In genomic region chr2:108536133-108536780, GRCh38 we compare ENCODE assay signal across 8 cellular contexts. TPM values are rescaled to one million over a fixed set of nuclear protein-coding genes. Genes with fewer than 3 reads are reported as not detected.
DNase-seq lines count a peak whose midpoint lies in the region; ATAC-seq and TF ChIP-seq lines count a peak whose summit lies in the region.

No MANE protein-coding gene starts in this region.

- ATAC-seq in activated CD8-positive, alpha-beta memory T cell treated with anti-CD3 and anti-CD28 coated beads, Interleukin-2, amount 10 ng/mL, durations not matched to agents 7 days and 5 days: no peak
- ATAC-seq in T-cell (replicated peaks in 1 of 4) (no peak), GM21786 (IDR thresholded peaks at IDR 0.05; ENCODE audit: unreplicated experiment) (no peak)

- POLR2A ChIA-PET in T-cell (lab: Charles Lee): interaction anchor here in 1 of 2 donors (0.8 kb wide), 1 partner anchor 439 kb away, joined by 3 read pairs; no protein-coding TSS in a partner anchor

- no peak for DNase-seq in activated CD8-positive, alpha-beta memory T cell treated with anti-CD3 and anti-CD28 coated beads, Interleukin-2, amount 10 ng/mL, durations not matched to agents 7 days and 5 days
- no peak for DNase-seq in activated CD8-positive, alpha-beta memory T cell treated with anti-CD3 and anti-CD28 coated beads, Interleukin-2, amount 50 U/mL, for 4 hours
- DNase-seq in T-cell (no peak), fibroblast of pulmonary artery (ENCODE audit: low read depth) (peak; percentile 61), smooth muscle cell (lab: John Stamatoyannopoulos, UW; ENCODE audit: unreplicated experiment) (no peak), D341Med (ENCODE audit: low spot score) (no peak), NCI-H2029 treated with DMSO at 0.1 percent for 48 hours (lab: John Stamatoyannopoulos, UW) (no peak)

- H3K4me3 ChIP-seq in fibroblast of pulmonary artery (replicated peaks; ENCODE audit: low read depth, low read length): peak overlapping the region; percentile 83
- peak overlapping the region; percentile 94 for H3K4me3 ChIP-seq in smooth muscle cell

- H3K27me3 Mint-ChIP-seq in activated CD8-positive, alpha-beta memory T cell treated with anti-CD3 and anti-CD28 coated beads, Interleukin-2, amount 10 ng/mL, durations not matched to agents 7 days and 5 days: no peaks in the 10 kb centered on the region
- no peaks in the 10 kb centered on the region for H3K27me3 Mint-ChIP-seq in T-cell

- H3K27ac ChIP-seq in smooth muscle cell (ENCODE audit: low read depth): no peak overlapping the region

- no peaks in the 10 kb centered on the region for H3K27me3 ChIP-seq in smooth muscle cell (ENCODE audit: low read depth)

- peak overlapping the region; percentile 88 for H3K9ac ChIP-seq in smooth muscle cell (ENCODE audit: low read depth)

- H3K27ac Mint-ChIP-seq in activated CD8-positive, alpha-beta memory T cell treated with anti-CD3 and anti-CD28 coated beads, Interleukin-2, amount 10 ng/mL, durations not matched to agents 7 days and 5 days: no peak overlapping the region
- H3K27ac Mint-ChIP-seq in T-cell: no peak overlapping the region

- H4K20me1 ChIP-seq in smooth muscle cell (ENCODE audit: low read depth): peaks cover 66% of the 10 kb centered on the region

- no peaks in the 10 kb centered on the region for H3K9me3 ChIP-seq in smooth muscle cell (replicated peaks; ENCODE audit: low read depth)

- CTCF ChIA-PET in activated CD8-positive, alpha-beta memory T cell treated with anti-CD3 and anti-CD28 coated beads, Interleukin-2, amount 10 ng/mL, durations not matched to agents 7 days and 5 days (lab: Charles Lee): interaction anchor here (2.6 kb wide), 1 partner anchor 48 kb away, joined by 12 read pairs; no protein-coding TSS in a partner anchor
- CTCF ChIA-PET in T-cell (lab: Charles Lee): no interaction called here

- H3K4me2 ChIP-seq in smooth muscle cell: peak overlapping the region; percentile 91

- H3K79me2 ChIP-seq in smooth muscle cell (ENCODE audit: low read depth): peaks cover 79% of the 10 kb centered on the region

- WGBS in smooth muscle cell (ENCODE audit: low lambda C conversion rate): 77% methylated on average over 7 of the region's 7 CpGs

- H2AFZ ChIP-seq in smooth muscle cell (ENCODE audit: low read depth): no peak overlapping the region

- no peaks in the 10 kb centered on the region for H3K9me3 Mint-ChIP-seq in activated CD8-positive, alpha-beta memory T cell treated with anti-CD3 and anti-CD28 coated beads, Interleukin-2, amount 10 ng/mL, durations not matched to agents 7 days and 5 days (ENCODE audit: low read depth)
- no peaks in the 10 kb centered on the region for H3K9me3 Mint-ChIP-seq in T-cell

- H3K4me1 Mint-ChIP-seq in activated CD8-positive, alpha-beta memory T cell treated with anti-CD3 and anti-CD28 coated beads, Interleukin-2, amount 10 ng/mL, durations not matched to agents 7 days and 5 days: peaks cover 43% of the 10 kb centered on the region
- H3K4me1 Mint-ChIP-seq in T-cell: peaks cover 22 to 34% (median 27%) of the 10 kb centered on the region in 3 donors

- H3K4me1 ChIP-seq in smooth muscle cell (ENCODE audit: low read depth): peaks cover 32% of the 10 kb centered on the region

- H3K36me3 ChIP-seq in smooth muscle cell (ENCODE audit: low read depth): no peaks in the 10 kb centered on the region

- H3K4me3 Mint-ChIP-seq in activated CD8-positive, alpha-beta memory T cell treated with anti-CD3 and anti-CD28 coated beads, Interleukin-2, amount 10 ng/mL, durations not matched to agents 7 days and 5 days: peak overlapping the region; percentile 27
- H3K4me3 Mint-ChIP-seq in T-cell: peak overlapping the region; percentile 2 to 35 (median 18)

- no peaks in the 10 kb centered on the region for H3F3A ChIP-seq in smooth muscle cell (ENCODE audit: low read depth)

- no peak for TF ChIP-seq CTCF in fibroblast of pulmonary artery (IDR thresholded peaks at IDR 0.05; ENCODE audit: low read length, missing control alignments)
- TF ChIP-seq CTCF in smooth muscle cell (IDR thresholded peaks at IDR 0.05; ENCODE audit: borderline replicate concordance, insufficient read depth, poor library complexity, severe bottlenecking): no peak

- H3K36me3 Mint-ChIP-seq in activated CD8-positive, alpha-beta memory T cell treated with anti-CD3 and anti-CD28 coated beads, Interleukin-2, amount 10 ng/mL, durations not matched to agents 7 days and 5 days: peaks cover 17% of the 10 kb centered on the region
- no peaks in the 10 kb centered on the region for H3K36me3 Mint-ChIP-seq in T-cell

RNA-seq across cellular contexts. Expression of gene LIMS1, which starts 2.0 kb away (rescaled TPM):
- 10 to 100 TPM; 57.2 to 58.2 TPM for total RNA-seq in activated CD8-positive, alpha-beta memory T cell treated with anti-CD3 and anti-CD28 coated beads, Interleukin-2, amount 10 ng/mL, durations not matched to agents 7 days and 5 days
- total RNA-seq in T-cell: 10 to 100 TPM; 55.5 to 82.8 (median 56.9) TPM
- 147 and 155 TPM in 2 replicates for total RNA-seq in smooth muscle cell
- polyA plus RNA-seq in smooth muscle cell: 56.9 and 63.1 TPM in 2 replicates
